ENCODE assay signal across 24 cellular contexts in the genomic region with DNA sequence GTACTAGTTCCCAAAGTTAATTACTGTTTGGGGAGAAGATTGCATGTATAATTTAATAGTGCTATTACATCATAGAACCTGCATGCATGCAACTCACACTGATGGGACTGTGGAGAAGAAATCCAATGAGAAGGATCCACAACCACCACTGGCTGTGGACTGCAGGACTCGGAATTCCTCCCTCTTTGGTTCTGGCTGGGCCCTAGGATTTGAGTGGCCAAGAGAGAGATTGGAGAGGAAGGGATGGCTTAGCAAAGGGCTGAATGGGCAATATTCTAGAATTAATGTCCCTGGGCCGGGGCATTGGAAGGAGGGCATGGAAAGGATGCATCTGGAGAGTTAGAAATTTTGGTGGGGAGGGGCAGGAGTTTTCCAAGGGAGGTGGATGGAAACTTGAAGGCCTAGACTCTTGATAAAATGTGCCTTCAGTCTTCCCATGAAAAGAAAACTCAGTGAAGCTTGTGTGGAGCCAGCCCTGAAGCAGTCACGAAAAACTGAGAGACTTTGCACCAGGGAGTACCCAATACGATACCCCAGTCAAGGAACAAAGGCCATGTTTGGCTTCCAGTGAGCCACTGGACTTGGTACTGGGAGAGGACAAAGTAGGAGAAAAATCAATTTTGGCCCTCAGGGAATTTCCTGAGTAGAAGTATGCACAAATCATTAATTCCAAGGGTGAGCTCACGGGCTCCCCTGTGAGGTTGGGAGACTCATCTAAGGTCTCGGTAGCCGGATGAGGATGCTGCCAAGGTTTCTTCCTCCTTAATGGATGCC.
"Had no signal": no experiment of that assay in that cellular context is flagged by ENCODE, and none has a peak within 500 bp of the region (broad histone marks: within the 10 kb centered on the region; RNA-seq: fewer than 3 reads in every experiment).

No MANE protein-coding gene starts in this region.

- H3K9me3 Mint-ChIP-seq: activated CD4-positive, alpha-beta memory T cell treated with anti-CD3 and anti-CD28 coated beads for 36 hours; activated CD4-positive, alpha-beta T cell treated with anti-CD3 and anti-CD28 coated beads, Interleukin-2, amount 10 ng/mL, durations not matched to agents 7 days and 5 days; activated naive CD4-positive, alpha-beta T cell treated with anti-CD3 and anti-CD28 coated beads for 36 hours; activated T-helper 17 cell treated with anti-CD3 and anti-CD28 coated beads, Interleukin-2, amount 50 U/mL, for 72 hours; central memory CD8-positive, alpha-beta T cell had no signal

- H3K4me3 Mint-ChIP-seq: activated CD4-positive, alpha-beta memory T cell treated with anti-CD3 and anti-CD28 coated beads for 36 hours; activated CD4-positive, alpha-beta T cell treated with anti-CD3 and anti-CD28 coated beads, Interleukin-2, amount 10 ng/mL, durations not matched to agents 7 days and 5 days; activated naive CD4-positive, alpha-beta T cell treated with anti-CD3 and anti-CD28 coated beads for 36 hours; activated naive CD8-positive, alpha-beta T cell; activated T-helper 17 cell treated with anti-CD3 and anti-CD28 coated beads, Interleukin-2, amount 50 U/mL, for 72 hours; brain; central memory CD8-positive, alpha-beta T cell had no signal

- H3K36me3 Mint-ChIP-seq: activated CD4-positive, alpha-beta memory T cell treated with anti-CD3 and anti-CD28 coated beads for 36 hours; activated naive CD8-positive, alpha-beta T cell; brain had no signal

- ATAC-seq: activated T-helper 17 cell treated with anti-CD3 and anti-CD28 coated beads, Interleukin-2, amount 50 U/mL, for 72 hours had no signal

- H3K4me1 Mint-ChIP-seq: activated T-helper 17 cell treated with anti-CD3 and anti-CD28 coated beads, Interleukin-2, amount 50 U/mL, for 72 hours; central memory CD8-positive, alpha-beta T cell had no signal

- H3K27ac ChIP-seq: VCaP had no signal

- H3K27me3 Mint-ChIP-seq: activated CD4-positive, alpha-beta T cell treated with anti-CD3 and anti-CD28 coated beads, Interleukin-2, amount 10 ng/mL, durations not matched to agents 7 days and 5 days; activated naive CD8-positive, alpha-beta T cell; activated T-helper 17 cell treated with anti-CD3 and anti-CD28 coated beads, Interleukin-2, amount 50 U/mL, for 72 hours had no signal

- H3K27ac Mint-ChIP-seq: activated CD4-positive, alpha-beta memory T cell treated with anti-CD3 and anti-CD28 coated beads for 36 hours; activated CD4-positive, alpha-beta T cell treated with anti-CD3 and anti-CD28 coated beads, Interleukin-2, amount 10 ng/mL, durations not matched to agents 7 days and 5 days; activated naive CD4-positive, alpha-beta T cell treated with anti-CD3 and anti-CD28 coated beads for 36 hours; activated naive CD8-positive, alpha-beta T cell; activated T-helper 17 cell treated with anti-CD3 and anti-CD28 coated beads, Interleukin-2, amount 50 U/mL, for 72 hours had no signal

- DNase-seq: activated CD4-positive, alpha-beta memory T cell treated with anti-CD3 and anti-CD28 coated beads for 36 hours; activated CD4-positive, alpha-beta T cell treated with anti-CD3 and anti-CD28 coated beads, Interleukin-2, amount 10 ng/mL, durations not matched to agents 7 days and 5 days; activated CD4-positive, CD25-positive, alpha-beta regulatory T cell; activated CD8-positive, alpha-beta memory T cell treated with anti-CD3 and anti-CD28 coated beads for 24 hours; activated gamma-delta T cell; activated naive CD4-positive, alpha-beta T cell treated with anti-CD3 and anti-CD28 coated beads for 36 hours; activated T-cell treated with anti-CD3 and anti-CD28 coated beads for 4 hours; activated T-cell treated with anti-CD3 and anti-CD28 coated beads, Interleukin-2, amount 50 U/mL, for 48 hours; amygdala; NCI-H1092; NCI-H1417; NCI-H1930; NCI-H2171; NCI-H2227 treated with DMSO at 0.1 percent for 48 hours; NCI-H526 treated with DMSO at 0.1 percent for 48 hours; NCI-H82; SIG-M5; T-helper 2 cell; T1000 had no signal
